Comparison of ENCODE assay signal across 22 cellular contexts in the genomic region with DNA sequence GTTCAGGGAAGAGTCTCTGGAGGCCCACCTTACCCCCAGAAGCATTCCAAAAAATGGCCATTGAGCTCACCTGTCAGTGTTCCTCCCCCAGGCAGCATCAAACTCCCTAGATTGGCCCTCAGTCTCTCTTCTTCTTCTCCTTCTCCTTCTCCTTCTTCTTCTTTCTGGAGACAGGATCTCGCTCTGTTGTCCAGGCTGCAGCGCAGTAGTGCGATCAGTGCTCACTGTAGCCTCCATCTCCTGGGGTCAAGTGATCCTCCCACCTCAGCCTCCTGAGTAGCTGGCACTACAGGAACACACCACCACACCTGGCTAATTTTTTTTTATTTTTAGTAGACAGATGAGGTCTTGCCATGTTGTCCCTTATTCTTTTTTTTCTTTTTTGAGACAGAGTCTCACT. TPM values are rescaled to one million over a fixed set of nuclear protein-coding genes. Genes with fewer than 3 reads are reported as not detected.
"Had no signal": no experiment of that assay in that cellular context is flagged by ENCODE, and none has a peak within 500 bp of the region (broad histone marks: within the 10 kb centered on the region; RNA-seq: fewer than 3 reads in every experiment).

No MANE protein-coding gene starts in this region.

- H3K27me3 ChIP-seq: MG63, SJCRH30 had no signal

- H3K36me3 ChIP-seq: MG63, SJCRH30 had no signal

- DNase-seq: Karpas-422, KG1, MG63, NCI-H1092, NCI-H1105 treated with DMSO at 0.1 percent for 48 hours, NCI-H1417 treated with DMSO at 0.1 percent for 48 hours, NCI-H146, NCI-H1694 treated with DMSO at 0.1 percent for 48 hours, NCI-H1930, NCI-H2081, NCI-H2107, NCI-H2227 treated with DMSO at 0.1 percent for 48 hours, NCI-H524, NCI-H69, NCI-H774, PC-3, SHP77, SJCRH30 had no signal

- H3K4me1 ChIP-seq: SJCRH30 had no signal

- ATAC-seq: Panc1, PC-3 had no signal

- H3K9me3 ChIP-seq: MG63, SJCRH30 had no signal

- H3K4me3 ChIP-seq: MG63, SJCRH30 had no signal

- H3K27ac ChIP-seq: HL-60, SJCRH30 had no signal

RNA-seq across cellular contexts. Expression of a gene that starts 16.5 kb away (rescaled TPM):
- total RNA-seq: NCI-H460, OCI-LY7, PC-3, SJCRH30 had no signal
